8 cellular contexts compared by ENCODE assay signal in the genomic region with DNA sequence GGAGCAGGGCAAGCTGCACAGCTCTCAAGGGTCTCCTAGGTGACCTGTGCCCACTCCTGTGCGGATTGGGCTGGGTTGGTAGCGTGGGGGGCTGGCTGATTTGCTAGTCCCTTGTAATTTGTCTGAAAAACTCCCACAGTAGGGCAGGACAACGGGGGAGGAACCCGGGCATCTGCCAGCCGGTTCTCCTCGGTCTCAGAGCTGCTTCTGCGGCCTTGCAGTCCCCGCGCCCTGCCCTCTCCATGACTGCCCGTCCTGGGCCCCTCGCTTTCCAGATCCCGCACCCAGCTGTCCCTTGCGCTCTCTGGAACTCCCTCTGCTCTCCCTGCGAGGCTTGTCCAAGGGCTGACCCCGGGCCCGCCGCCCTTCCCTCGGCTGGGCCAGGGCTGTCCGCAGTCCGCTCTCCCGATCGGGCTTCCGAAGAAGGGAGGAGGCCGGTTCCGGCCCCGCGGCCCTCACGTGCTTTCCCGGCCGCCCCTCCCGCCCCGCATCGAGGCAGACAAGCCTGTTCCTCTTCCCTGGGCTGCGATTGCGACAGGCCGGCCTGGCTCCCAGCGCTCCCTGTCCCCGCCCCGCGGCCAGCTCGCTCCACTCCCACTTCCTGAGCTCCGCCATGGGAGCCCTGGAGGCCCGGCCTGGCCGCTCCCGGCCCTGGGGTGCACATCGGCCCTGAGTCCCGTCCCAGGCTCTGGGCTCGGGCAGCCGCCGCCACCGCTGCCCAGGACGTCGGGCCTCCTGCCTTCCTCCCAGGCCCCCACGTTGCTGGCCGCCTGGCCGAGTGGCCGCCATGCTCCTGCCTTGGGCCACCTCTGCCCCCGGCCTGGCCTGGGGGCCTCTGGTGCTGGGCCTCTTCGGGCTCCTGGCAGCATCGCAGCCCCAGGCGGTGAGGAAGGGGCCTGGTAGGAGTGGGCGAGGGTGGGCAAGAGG. TPM values are rescaled to one million over a fixed set of nuclear protein-coding genes. Genes with fewer than 3 reads are reported as not detected.
DNase-seq lines count a peak whose midpoint lies in the region; ATAC-seq and TF ChIP-seq lines count a peak whose summit lies in the region.

Gene LTBR (plus strand): TSS at position 591 of the 927 bp plus-strand sequence. CDS start 197 bp downstream, at position 788.

- peak within 1 kb of the TSS; percentile 94 for H2BK5ac ChIP-seq in IMR-90 (ENCODE audit: low read depth, low read length, poor library complexity, severe bottlenecking)

- H3K9me1 ChIP-seq in IMR-90 (ENCODE audit: insufficient read depth, low read length): peaks cover 35% of the 10 kb centered on the region

- dilution Hi-C loops in IMR-90 (cut with HindIII; ENCODE audit: low sequenced_read_pairs, unreplicated experiment): no loop called here

- H3K4me3 ChIP-seq in CD4-positive, alpha-beta memory T cell (ENCODE audit: low read length in 2 of 2): no peak within 1 kb of the TSS
- H3K4me3 ChIP-seq in IMR-90 (ENCODE audit: insufficient read depth, low read depth, low read length): peak within 1 kb of the TSS; percentile 69
- H3K4me3 ChIP-seq in uterus: peak within 1 kb of the TSS; percentile 47 to 73

- peak within 1 kb of the TSS; percentile 95 for H3K4me2 ChIP-seq in IMR-90 (ENCODE audit: low read depth, low read length)

- in situ Hi-C loops in IMR-90 (cut with MboI; ENCODE audit: low sequenced_read_pairs): no loop called here

- peak within 1 kb of the TSS; percentile 90 for H2BK120ac ChIP-seq in IMR-90 (ENCODE audit: low read depth, low read length)

- no peak within 1 kb of the TSS for H3K27ac ChIP-seq in CD4-positive, alpha-beta memory T cell (ENCODE audit: low read depth, low read length)
- H3K27ac ChIP-seq in IMR-90 (ENCODE audit: insufficient read depth, low read length) (peak within 1 kb of the TSS; percentile 94), uterus (peak within 1 kb of the TSS; percentile 95 to 97)

- H3K9me3 Mint-ChIP-seq in CD4-positive, alpha-beta memory T cell: peaks cover 0 to 1% (median 0%) of the 10 kb centered on the region in 8 donors
- no peaks in the 10 kb centered on the region for H3K9me3 Mint-ChIP-seq in activated CD8-positive, alpha-beta T cell treated with anti-CD3 and anti-CD28 coated beads, Interleukin-2, amount 10 ng/mL, durations not matched to agents 7 days and 5 days (ENCODE audit: insufficient read depth)
- H3K9me3 Mint-ChIP-seq in naive B cell: no peaks in the 10 kb centered on the region

- peak within 1 kb of the TSS; percentile 92 for H3K9ac ChIP-seq in IMR-90 (ENCODE audit: low read depth, low read length)

- peak within 1 kb of the TSS; percentile 97 for H2AFZ ChIP-seq in IMR-90 (replicated peaks; ENCODE audit: low read length, poor library complexity)

- no peaks in the 10 kb centered on the region for H3K36me3 ChIP-seq in CD4-positive, alpha-beta memory T cell (ENCODE audit: insufficient read depth, low read length)
- H3K36me3 ChIP-seq in IMR-90 (ENCODE audit: control insufficient read depth, insufficient read depth, low read length) (peaks cover 28% of the 10 kb centered on the region), uterus (no peaks in the 10 kb centered on the region)

- peaks cover 7% of the 10 kb centered on the region; the same call in 1 of the 2 replicates for H4K20me1 ChIP-seq in IMR-90 (ENCODE audit: insufficient read depth, low read length)

- H3K4me1 ChIP-seq in CD4-positive, alpha-beta memory T cell (ENCODE audit: insufficient read depth, low read length): peaks cover 4% of the 10 kb centered on the region
- H3K4me1 ChIP-seq in IMR-90 (ENCODE audit: control insufficient read depth, insufficient read depth, low read length) (peaks cover 20% of the 10 kb centered on the region), uterus (peaks cover 0 to 7% of the 10 kb centered on the region in 2 donors)

- peak within 1 kb of the TSS in 5 of 8 donors; percentile 35 to 69 (median 65) for H3K4me3 Mint-ChIP-seq in CD4-positive, alpha-beta memory T cell
- no peak within 1 kb of the TSS for H3K4me3 Mint-ChIP-seq in activated CD8-positive, alpha-beta T cell treated with anti-CD3 and anti-CD28 coated beads, Interleukin-2, amount 10 ng/mL, durations not matched to agents 7 days and 5 days
- peak within 1 kb of the TSS; percentile 12 to 86 (median 44) for H3K4me3 Mint-ChIP-seq in naive B cell

- TF ChIP-seq POLR2A in IMR-90 (IDR thresholded peaks at IDR 0.05; ENCODE audit: low read depth, low read length) (peak; percentile 79), uterus (IDR thresholded peaks at IDR 0.05) (peak; percentile 60 to 76)

- peak within 1 kb of the TSS in 1 of 7 donors; percentile 41 for H3K27ac Mint-ChIP-seq in CD4-positive, alpha-beta memory T cell
- no peak within 1 kb of the TSS for H3K27ac Mint-ChIP-seq in activated CD8-positive, alpha-beta T cell treated with anti-CD3 and anti-CD28 coated beads, Interleukin-2, amount 10 ng/mL, durations not matched to agents 7 days and 5 days
- H3K27ac Mint-ChIP-seq in naive B cell: peak within 1 kb of the TSS in 1 of 6 donors; percentile 5

- peaks cover 0 to 11% (median 2%) of the 10 kb centered on the region in 4 donors for H3K4me1 Mint-ChIP-seq in CD4-positive, alpha-beta memory T cell
- H3K4me1 Mint-ChIP-seq in activated CD8-positive, alpha-beta T cell treated with anti-CD3 and anti-CD28 coated beads, Interleukin-2, amount 10 ng/mL, durations not matched to agents 7 days and 5 days (ENCODE audit: low read depth): no peaks in the 10 kb centered on the region
- peaks cover 0 to 7% (median 0%) of the 10 kb centered on the region in 3 donors for H3K4me1 Mint-ChIP-seq in naive B cell

- peak within 1 kb of the TSS; percentile 94 for H3K23ac ChIP-seq in IMR-90 (ENCODE audit: low read depth, low read length)

- peak within 1 kb of the TSS; percentile 92 for H4K5ac ChIP-seq in IMR-90 (ENCODE audit: low read depth, low read length)

- peak within 1 kb of the TSS; percentile 24; the same call in 1 of the 3 replicates for H2BK15ac ChIP-seq in IMR-90 (ENCODE audit: low read depth, low read length)

- H2AK5ac ChIP-seq in IMR-90 (ENCODE audit: low read depth, low read length): peak within 1 kb of the TSS; percentile 100

- H3K9me3 ChIP-seq in CD4-positive, alpha-beta memory T cell (ENCODE audit: control insufficient read depth in 1 of 2, low read length in 2 of 2): no peaks in the 10 kb centered on the region
- H3K9me3 ChIP-seq in IMR-90 (ENCODE audit: control insufficient read depth, insufficient read depth, low read length): no peaks in the 10 kb centered on the region
- H3K9me3 ChIP-seq in uterus: no peaks in the 10 kb centered on the region

- peak within 1 kb of the TSS; percentile 47 for H2BK20ac ChIP-seq in IMR-90 (ENCODE audit: low read depth, low read length)

- H3K36me3 Mint-ChIP-seq in CD4-positive, alpha-beta memory T cell: no peaks in the 10 kb centered on the region
- no peaks in the 10 kb centered on the region for H3K36me3 Mint-ChIP-seq in activated CD8-positive, alpha-beta T cell treated with anti-CD3 and anti-CD28 coated beads, Interleukin-2, amount 10 ng/mL, durations not matched to agents 7 days and 5 days (ENCODE audit: low read depth)
- H3K36me3 Mint-ChIP-seq in naive B cell: no peaks in the 10 kb centered on the region

- POLR2A ChIA-PET in CD4-positive, alpha-beta memory T cell (lab: Charles Lee; ENCODE audit: partially characterized antibody): interaction anchor here (1.1 kb wide), 1 partner anchor 38 kb away, joined by 4 read pairs; no protein-coding TSS in a partner anchor
- POLR2A ChIA-PET in IMR-90 (lab: Charles Lee; ENCODE audit: unreplicated experiment): interaction anchor here (0.6 to 1.7 kb wide), 3 partner anchors 9 to 47 kb away, joined by 3 to 6 read pairs (median 4); no protein-coding TSS in a partner anchor
- POLR2A ChIA-PET in activated CD8-positive, alpha-beta T cell treated with anti-CD3 and anti-CD28 coated beads, Interleukin-2, amount 10 ng/mL, durations not matched to agents 7 days and 5 days (lab: Charles Lee): no interaction called here

- TF ChIP-seq RAD21 in IMR-90 (IDR thresholded peaks at IDR 0.05; ENCODE audit: low read length): peak; percentile 38

- ATAC-seq in IMR-90 (ENCODE audit: low read depth) (peak; percentile 96), naive B cell (ENCODE audit: low read depth in 2 of 2) (peak; percentile 58 to 60), GM21737 (IDR thresholded peaks at IDR 0.05; ENCODE audit: unreplicated experiment) (no peak), HG03520 (IDR thresholded peaks at IDR 0.05; ENCODE audit: unreplicated experiment) (no peak)
- ATAC-seq in activated CD8-positive, alpha-beta T cell treated with anti-CD3 and anti-CD28 coated beads, Interleukin-2, amount 10 ng/mL, durations not matched to agents 7 days and 5 days: peak; percentile 48

- peak within 1 kb of the TSS; percentile 82 for H3K18ac ChIP-seq in IMR-90 (ENCODE audit: low read depth, low read length)

- peaks cover 27 to 52% of the 10 kb centered on the region in 2 experiments; a peak in 3 of 4 replicates for H3K79me1 ChIP-seq in IMR-90 (ENCODE audit: low read depth in 1 of 2, low read length in 2 of 2)

- peak within 1 kb of the TSS; percentile 95 to 96 for H4K8ac ChIP-seq in IMR-90 (ENCODE audit: low read depth in 2 of 2, low read length in 2 of 2)

- peak within 1 kb of the TSS; percentile 99 for H3K14ac ChIP-seq in IMR-90 (replicated peaks; ENCODE audit: low read depth, low read length)

- intact Hi-C loops in CD4-positive, alpha-beta memory T cell (cut with micrococcal nuclease): no loop called here
- intact Hi-C loops in IMR-90 (cut with micrococcal nuclease): loop anchor here (1.0 kb wide), 1 partner anchor 48 kb away; no protein-coding TSS in a partner anchor
- intact Hi-C loops in uterus (cut with DNase I; ENCODE audit: low total_unique reads): no loop called here

- no peak for DNase-seq in CD4-positive, alpha-beta memory T cell
- DNase-seq in IMR-90 (peak; percentile 90), fibroblast of peridontal ligament (ENCODE audit: extremely low read depth) (peak; percentile 89), naive B cell (no peak), uterus (peak; percentile 96 to 97)
- DNase-seq in activated CD8-positive, alpha-beta T cell treated with anti-CD3 and anti-CD28 coated beads, Interleukin-2, amount 10 ng/mL, durations not matched to agents 7 days and 5 days: no peak

- TF ChIP-seq CTCF in IMR-90 (conservative IDR thresholded peaks at IDR 0.05; ENCODE audit: low read depth, low read length) (0 out of 2 replicates have a peak, but pooled peaks have one; percentile 16), uterus (IDR thresholded peaks at IDR 0.05) (peak in 3 of 4 experiments; percentile 16 to 26 (median 25))

- H3K27me3 ChIP-seq in CD4-positive, alpha-beta memory T cell (ENCODE audit: insufficient read depth, low read length): peaks cover 16% of the 10 kb centered on the region
- H3K27me3 ChIP-seq in IMR-90 (ENCODE audit: control insufficient read depth, insufficient read depth, low read length): no peaks in the 10 kb centered on the region
- no peaks in the 10 kb centered on the region for H3K27me3 ChIP-seq in uterus

- CTCF ChIA-PET in CD4-positive, alpha-beta memory T cell (lab: Charles Lee; ENCODE audit: partially characterized antibody): interaction anchor here (0.8 to 1.7 kb wide), 2 partner anchors 16 to 47 kb away, joined by 3 to 5 read pairs; no protein-coding TSS in a partner anchor
- CTCF ChIA-PET in IMR-90 (lab: Yijun Ruan, JAX): interaction anchor here (0.8 to 0.9 kb wide), 2 partner anchors 49 to 60 kb away, joined by 3 to 4 read pairs; no protein-coding TSS in a partner anchor
- CTCF ChIA-PET in activated CD8-positive, alpha-beta T cell treated with anti-CD3 and anti-CD28 coated beads, Interleukin-2, amount 10 ng/mL, durations not matched to agents 7 days and 5 days (lab: Charles Lee): interaction anchor here (1.6 kb wide), 1 partner anchor 16 kb away, joined by 5 read pairs; no protein-coding TSS in a partner anchor

- 3% methylated on average over 25 of the region's 62 CpGs; no CpG with 5 or more reads in 1 of the 2 experiments for WGBS in IMR-90 (ENCODE audit: extremely low coverage in 2 of 2, insufficient read length in 1 of 2), 2 experiments

- BruUV-seq in IMR-90 (replicated peaks; lab: Mats Ljungman, UMichigan): TSS peak; percentile 82

- H4K91ac ChIP-seq in IMR-90 (ENCODE audit: insufficient read depth, low read depth, low read length): peak within 1 kb of the TSS; percentile 98

- peak within 1 kb of the TSS; percentile 74 for H3K56ac ChIP-seq in IMR-90 (ENCODE audit: extremely low read depth, insufficient read depth, low read length)

- H3K27me3 Mint-ChIP-seq in CD4-positive, alpha-beta memory T cell: peaks cover 10 to 22% of the 10 kb centered on the region in 2 donors
- H3K27me3 Mint-ChIP-seq in activated CD8-positive, alpha-beta T cell treated with anti-CD3 and anti-CD28 coated beads, Interleukin-2, amount 10 ng/mL, durations not matched to agents 7 days and 5 days (ENCODE audit: low read depth): peaks cover 35% of the 10 kb centered on the region
- peaks cover 41 to 77% (median 72%) of the 10 kb centered on the region in 3 donors for H3K27me3 Mint-ChIP-seq in naive B cell

- H3K4ac ChIP-seq in IMR-90 (ENCODE audit: low read depth, low read length): peak within 1 kb of the TSS; percentile 97

- peak within 1 kb of the TSS; percentile 100 for H2AK9ac ChIP-seq in IMR-90 (replicated peaks; ENCODE audit: low read depth, low read length, poor library complexity)

RNA-seq across cellular contexts. Expression of gene LTBR, which starts in this region (rescaled TPM):
- total RNA-seq in CD4-positive, alpha-beta memory T cell: 1 to 10 TPM; 1.1 to 1.3 TPM
- polyA plus RNA-seq in CD4-positive, alpha-beta memory T cell: not detected
- total RNA-seq in IMR-90 (2012; rRNA removed) (19.7 and 24.7 TPM in 2 replicates), uterus (100 to 1,000 TPM in 1 of 4 donors, 10 to 100 TPM in 3; 28.1 to 116 (median 83.5) TPM)
- polyA plus RNA-seq in IMR-90 (2012; rRNA removed) (62.5 and 66.0 TPM in 2 replicates), naive B cell (ENCODE audit: low read depth in 6 of 6) (under 1 TPM in 3 of 6 donors, not detected in 3; 0.20 to 0.90 (median 0.22) TPM)
- polyA plus RNA-seq in IMR-90 (2012; cell fraction: cytosol; rRNA removed): 71.8 and 82.3 TPM in 2 replicates
- polyA plus RNA-seq in IMR-90 (2012; cell fraction: nucleus; rRNA removed; ENCODE audit: low replicate concordance): 71.5 and 142 TPM in 2 replicates
- under 1 TPM in 1 of 2 experiments, not detected in 1; 0.34 TPM for total RNA-seq in activated CD8-positive, alpha-beta T cell treated with anti-CD3 and anti-CD28 coated beads, Interleukin-2, amount 10 ng/mL, durations not matched to agents 7 days and 5 days

Comparison
In these comparisons a context has a peak if more than half of its experiments do, and no peak if none do; other contexts are left out.
1. RNA of gene LTBR (polyA plus RNA-seq): 62.5 to 142 TPM in IMR-90; 0.20 to 0.90 TPM in naive B cell and not detected in CD4-positive, alpha-beta memory T cell; every median in the first group is over 10 times any median in the second.
2. Peak in ATAC-seq in activated CD8-positive, alpha-beta T cell treated with anti-CD3 and anti-CD28 coated beads, Interleukin-2, amount 10 ng/mL, durations not matched to agents 7 days and 5 days; RNA of the gene not detected or under 1 TPM.
3. Peak in ATAC-seq in naive B cell; RNA of the gene not detected or under 1 TPM.
4. DNase-seq: peak in IMR-90 (single experiment), fibroblast of peridontal ligament (single experiment) and uterus (2 of 2); none in CD4-positive, alpha-beta memory T cell (0 of 5), activated CD8-positive, alpha-beta T cell treated with anti-CD3 and anti-CD28 coated beads, Interleukin-2, amount 10 ng/mL, durations not matched to agents 7 days and 5 days (single experiment) and naive B cell (single experiment).
5. H3K4me3 ChIP-seq: peak in IMR-90 (single experiment) and uterus (2 of 2); none in CD4-positive, alpha-beta memory T cell (0 of 2).